Comparison of ENCODE assay signal across 11 cellular contexts in the genomic region with DNA sequence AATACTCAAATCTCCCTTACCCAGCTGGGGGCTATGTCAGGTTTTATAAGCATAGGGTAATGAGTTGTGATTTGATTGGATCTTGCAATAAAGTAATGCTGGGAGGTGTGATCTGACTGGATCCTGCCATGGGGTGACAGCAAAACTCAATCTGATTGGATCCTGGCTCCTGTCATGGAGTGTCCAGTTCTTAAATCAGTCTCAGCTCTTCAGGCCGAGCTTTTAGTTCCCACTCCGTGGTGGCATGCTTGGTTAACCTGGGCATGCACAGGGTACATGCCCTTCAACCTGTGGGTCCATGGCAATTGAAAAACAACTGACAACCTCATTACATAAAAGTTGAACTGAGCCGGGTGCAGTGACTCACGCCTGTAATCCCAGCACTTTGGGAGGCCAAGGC. TPM values are rescaled to one million over a fixed set of nuclear protein-coding genes. Genes with fewer than 3 reads are reported as not detected.
"Had no signal": no experiment of that assay in that cellular context is flagged by ENCODE, and none has a peak within 500 bp of the region (broad histone marks: within the 10 kb centered on the region; RNA-seq: fewer than 3 reads in every experiment).

No MANE protein-coding gene starts in this region.

RNA-seq across cellular contexts. Expression of gene UPK3B, which starts 15.8 kb away (rescaled TPM):
- total RNA-seq: epithelial cell of proximal tubule, frontal cortex had no signal
- polyA plus RNA-seq: endothelial cell of umbilical vein, fibroblast of lung had no signal

RNA-seq across cellular contexts. Expression of gene SPDYE16, which starts 16.9 kb away (rescaled TPM):
- total RNA-seq: colonic mucosa, dermis blood vessel endothelial cell, epithelial cell of proximal tubule, esophagus mucosa, esophagus squamous epithelium, fibroblast of villous mesenchyme, foreskin keratinocyte, glomerular endothelial cell had no signal
- polyA plus RNA-seq: fibroblast of lung, foreskin keratinocyte had no signal
